8 cellular contexts compared by ENCODE assay signal in the genomic region with DNA sequence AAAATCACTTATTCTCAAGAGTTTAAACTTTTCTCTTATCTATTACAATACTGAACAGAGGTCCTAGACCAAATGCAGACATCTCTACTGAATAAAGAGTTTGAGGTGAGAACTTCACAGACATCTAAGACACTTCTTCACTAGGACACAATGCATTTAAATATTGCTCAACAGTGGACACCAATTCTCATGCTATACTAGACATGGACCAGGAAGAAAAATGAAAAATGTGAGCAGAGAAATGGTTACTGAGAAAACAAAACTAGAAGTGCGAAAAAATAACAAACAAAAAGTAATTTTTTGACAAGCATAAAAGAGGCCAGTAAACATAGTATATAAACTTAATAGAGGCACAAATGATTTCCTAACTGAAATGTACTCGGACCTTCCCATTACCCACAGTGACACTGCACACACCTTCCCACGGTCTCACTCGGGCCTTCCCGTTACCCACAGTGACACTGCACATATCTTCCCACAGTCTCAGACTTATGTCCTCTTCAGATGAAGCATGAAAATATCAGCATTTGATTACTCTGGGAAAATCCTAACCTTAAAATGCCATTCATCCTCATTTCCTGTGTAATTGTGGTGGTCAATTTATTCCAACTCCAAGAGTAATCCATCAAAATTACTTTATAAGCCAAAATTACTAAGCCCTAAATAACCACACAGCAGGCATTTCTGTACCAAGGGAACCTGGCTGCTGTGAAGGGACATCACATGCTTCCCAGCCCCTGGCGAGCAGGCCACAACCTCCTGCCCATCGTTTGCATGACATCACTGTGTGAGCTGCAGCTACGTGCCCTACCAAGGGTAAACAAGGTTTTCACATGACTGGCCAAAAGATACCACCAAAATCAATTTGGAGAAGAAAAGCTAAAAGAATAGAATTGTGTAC. TPM values are rescaled to one million over a fixed set of nuclear protein-coding genes. Genes with fewer than 3 reads are reported as not detected.
A peak's percentile ranks its signal among the peaks of the same experiment; 100 is the strongest.
DNase-seq lines count a peak whose midpoint lies in the region; ATAC-seq, FAIRE-seq and TF ChIP-seq lines count a peak whose summit lies in the region.

No MANE protein-coding gene starts in this region.

- 40% methylated on average over 8 of the region's 8 CpGs for WGBS in suprapubic skin

- no peak for TF ChIP-seq EP300 in suprapubic skin (IDR thresholded peaks at IDR 0.05)

- no peaks in the 10 kb centered on the region for H3K27me3 Mint-ChIP-seq in Calu3 (ENCODE audit: unreplicated experiment)

- TF ChIP-seq POLR2A in suprapubic skin (IDR thresholded peaks at IDR 0.05) = no peak

- no TSS peak for BruUV-seq in Calu3 (replicated peaks; lab: Mats Ljungman, UMichigan)

- peak; percentile 54 for DNase-seq in Calu3
- peak in 1 of 2 donors; percentile 67 for DNase-seq in suprapubic skin (ENCODE audit: low spot score in 2 of 2)
- DNase-seq in NCI-H82 (lab: John Stamatoyannopoulos, UW) = no peak
- DNase-seq in NCI-H1694 treated with DMSO at 0.1 percent for 48 hours (lab: John Stamatoyannopoulos, UW) = no peak

- FAIRE-seq in islet of Langerhans (lab: Jason Lieb, UNC) = peak; percentile 71

- H3K36me3 Mint-ChIP-seq in Calu3 (ENCODE audit: insufficient read depth, unreplicated experiment) = peaks cover 12% of the 10 kb centered on the region

- CTCF ChIA-PET in Calu3 (lab: Charles Lee) = interaction anchor here (0.7 kb wide), 1 partner anchor 789 kb away, joined by 3 read pairs; no protein-coding TSS in a partner anchor

- ATAC-seq in GM19452 (IDR thresholded peaks at IDR 0.05; ENCODE audit: unreplicated experiment) = peak; percentile 39
- peak; percentile 51 for ATAC-seq in HG03460 (IDR thresholded peaks at IDR 0.05; ENCODE audit: unreplicated experiment)

- H3K27ac Mint-ChIP-seq in Calu3 (ENCODE audit: unreplicated experiment) = peak overlapping the region; percentile 37

- no peaks in the 10 kb centered on the region for H3K9me3 Mint-ChIP-seq in Calu3 (ENCODE audit: low read depth, unreplicated experiment)

- no peak for TF ChIP-seq CTCF in Calu3 (IDR thresholded peaks at IDR 0.05; ENCODE audit: unreplicated experiment)
- no peak for TF ChIP-seq CTCF in suprapubic skin (IDR thresholded peaks at IDR 0.05)

- H3K36me3 ChIP-seq in suprapubic skin = peaks cover 7% of the 10 kb centered on the region

- peak overlapping the region; percentile 29 for H3K4me3 Mint-ChIP-seq in Calu3 (ENCODE audit: low read depth, unreplicated experiment)

- H3K9me3 ChIP-seq in suprapubic skin = no peaks in the 10 kb centered on the region

- H3K4me1 Mint-ChIP-seq in Calu3 (ENCODE audit: low read depth, unreplicated experiment) = peaks cover 46% of the 10 kb centered on the region

- H3K27me3 ChIP-seq in suprapubic skin = no peaks in the 10 kb centered on the region

- no peak overlapping the region for H3K4me3 ChIP-seq in suprapubic skin

- peaks cover 50% of the 10 kb centered on the region for H3K4me1 ChIP-seq in suprapubic skin

- intact Hi-C loops in Calu3 (cut with micrococcal nuclease; ENCODE audit: unreplicated experiment) = no loop called here

- peak overlapping the region; percentile 65 for H3K27ac ChIP-seq in angular gyrus (ENCODE audit: low read depth, low read length)
- H3K27ac ChIP-seq in suprapubic skin = peak overlapping the region; percentile 60

RNA-seq across cellular contexts. Expression of gene SLC15A4, which starts 6.4 kb away (rescaled TPM):
- total RNA-seq in Calu3 (2022) = 30.2 and 34.9 TPM in 2 replicates
- 10 to 100 TPM; 35.2 to 51.7 (median 45.6) TPM for total RNA-seq in suprapubic skin

RNA-seq across cellular contexts. Expression of gene GLT1D1, which starts 35.9 kb away (rescaled TPM):
- not detected in 2 replicates for total RNA-seq in Calu3 (2022)
- 1 to 10 TPM in 3 of 4 donors, under 1 TPM in 1; 0.57 to 2.9 (median 1.4) TPM for total RNA-seq in suprapubic skin
